In genomic region chr12:51915003-51915625, GRCh38 we compare ENCODE assay signal across 17 cellular contexts. TPM values are rescaled to one million over a fixed set of nuclear protein-coding genes. Genes with fewer than 3 reads are reported as not detected.
"Had no signal": no experiment of that assay in that cellular context is flagged by ENCODE, and none has a peak within 500 bp of the region (broad histone marks: within the 10 kb centered on the region; RNA-seq: fewer than 3 reads in every experiment).

No MANE protein-coding gene starts in this region.

- H3K36me3 ChIP-seq: brain microvascular endothelial cell had no signal

- ATAC-seq: activated CD8-positive, alpha-beta T cell treated with anti-CD3 and anti-CD28 coated beads, Interleukin-2, amount 10 ng/mL, durations not matched to agents 7 days and 5 days; heart left ventricle; mucosa of descending colon; naive thymus-derived CD4-positive, alpha-beta T cell; pancreas; stimulated activated naive B cell treated with anti-CD40 and anti-IgM and Interleukin-4, amounts not matched to agents 10 μg/mL and 1 μg/mL and 100 μg/mL, for 72 hours had no signal

- H3K4me1 ChIP-seq: pancreas had no signal

- H3K27me3 ChIP-seq: brain microvascular endothelial cell, heart left ventricle, pancreas, thyroid gland had no signal

- H3K27ac ChIP-seq: brain microvascular endothelial cell, heart left ventricle, pancreas, thyroid gland had no signal

- H3K4me3 ChIP-seq: heart left ventricle, mucosa of descending colon, pancreas, thyroid gland had no signal

- H3K9me3 ChIP-seq: heart left ventricle, mucosa of descending colon, pancreas, thyroid gland had no signal

- DNase-seq: activated CD4-positive, alpha-beta T cell treated with anti-CD3 and anti-CD28 coated beads for 4 hours; activated CD8-positive, alpha-beta memory T cell treated with anti-CD3 and anti-CD28 coated beads, Interleukin-2, amount 50 U/mL, for 4 hours; activated CD8-positive, alpha-beta T cell treated with anti-CD3 and anti-CD28 coated beads, Interleukin-2, amount 10 ng/mL, durations not matched to agents 7 days and 5 days; activated naive CD8-positive, alpha-beta T cell treated with anti-CD3 and anti-CD28 coated beads for 36 hours; activated T-cell treated with anti-CD3 and anti-CD28 coated beads, Interleukin-2, amount 50 U/mL, for 48 hours; brain microvascular endothelial cell; effector memory CD4-positive, alpha-beta T cell; heart left ventricle; mucosa of descending colon; naive thymus-derived CD4-positive, alpha-beta T cell; stimulated activated CD4-positive, alpha-beta T cell treated with anti-CD3 and anti-CD28 coated beads, Interleukin-2, amount 100 ng/mL, for 48 hours; stimulated activated naive B cell treated with anti-CD40 and anti-IgM and Interleukin-4, amounts not matched to agents 10 μg/mL and 1 μg/mL and 100 μg/mL, for 72 hours; thyroid gland had no signal

RNA-seq across cellular contexts. Expression of gene ACVRL1, which starts 7.8 kb away (rescaled TPM):
- total RNA-seq: activated CD8-positive, alpha-beta T cell treated with anti-CD3 and anti-CD28 coated beads, Interleukin-2, amount 10 ng/mL, durations not matched to agents 7 days and 5 days; activated naive CD8-positive, alpha-beta T cell treated with anti-CD3 and anti-CD28 coated beads for 36 hours had no signal

RNA-seq across cellular contexts. Expression of gene ANKRD33, which starts 27.2 kb away (rescaled TPM):
- total RNA-seq: activated CD8-positive, alpha-beta T cell treated with anti-CD3 and anti-CD28 coated beads, Interleukin-2, amount 10 ng/mL, durations not matched to agents 7 days and 5 days; activated naive CD8-positive, alpha-beta T cell treated with anti-CD3 and anti-CD28 coated beads for 36 hours; epithelial cell of proximal tubule; frontal cortex; heart left ventricle; naive thymus-derived CD4-positive, alpha-beta T cell; pancreas; skeletal muscle tissue; thyroid gland had no signal
